In the genomic region with DNA sequence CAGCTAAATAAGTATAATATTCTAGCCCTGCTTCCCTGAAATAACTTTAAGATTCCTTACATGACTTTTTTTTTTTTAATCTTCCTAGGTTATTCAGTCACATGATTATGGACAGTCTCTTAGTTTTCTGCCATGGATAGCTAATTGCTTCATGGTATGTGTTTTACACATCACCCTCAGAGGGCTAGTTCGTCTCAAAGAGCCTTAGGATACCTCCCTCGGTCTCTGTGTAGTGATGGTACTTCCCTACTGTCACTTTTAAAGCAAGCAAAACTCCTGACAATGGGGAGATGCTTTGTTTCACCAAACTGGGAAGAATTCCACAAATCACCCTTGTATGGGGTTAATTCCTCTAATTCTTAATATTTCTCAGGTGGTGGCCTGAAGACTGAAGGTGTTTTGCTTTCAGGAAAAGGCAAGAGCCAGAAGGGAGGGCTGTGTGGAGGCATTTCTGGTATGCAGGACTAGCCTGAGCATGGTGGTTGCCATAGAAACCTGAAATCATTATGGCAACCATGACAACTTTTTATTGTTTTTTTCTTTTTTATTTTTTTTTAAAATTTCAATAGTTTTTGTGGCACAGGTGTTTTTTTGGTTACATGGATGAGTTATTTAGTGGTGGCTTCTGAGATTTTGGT, we compare ENCODE assay signal across 2 cellular contexts.
TF ChIP-seq lines count a peak whose summit lies in the region.

No MANE protein-coding gene starts in this region.

TF ChIP-seq in SK-N-SH treated with all-trans-retinoic acid at 6 μM for 48 hours, 23 proteins besides CTCF, POLR2A, EP300 and RAD21 (continued from another document):
- TF ChIP-seq, protein P1, sequence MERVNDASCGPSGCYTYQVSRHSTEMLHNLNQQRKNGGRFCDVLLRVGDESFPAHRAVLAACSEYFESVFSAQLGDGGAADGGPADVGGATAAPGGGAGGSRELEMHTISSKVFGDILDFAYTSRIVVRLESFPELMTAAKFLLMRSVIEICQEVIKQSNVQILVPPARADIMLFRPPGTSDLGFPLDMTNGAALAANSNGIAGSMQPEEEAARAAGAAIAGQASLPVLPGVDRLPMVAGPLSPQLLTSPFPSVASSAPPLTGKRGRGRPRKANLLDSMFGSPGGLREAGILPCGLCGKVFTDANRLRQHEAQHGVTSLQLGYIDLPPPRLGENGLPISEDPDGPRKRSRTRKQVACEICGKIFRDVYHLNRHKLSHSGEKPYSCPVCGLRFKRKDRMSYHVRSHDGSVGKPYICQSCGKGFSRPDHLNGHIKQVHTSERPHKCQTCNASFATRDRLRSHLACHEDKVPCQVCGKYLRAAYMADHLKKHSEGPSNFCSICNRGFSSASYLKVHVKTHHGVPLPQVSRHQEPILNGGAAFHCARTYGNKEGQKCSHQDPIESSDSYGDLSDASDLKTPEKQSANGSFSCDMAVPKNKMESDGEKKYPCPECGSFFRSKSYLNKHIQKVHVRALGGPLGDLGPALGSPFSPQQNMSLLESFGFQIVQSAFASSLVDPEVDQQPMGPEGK (CRISPR knock-in tag; IDR thresholded peaks at IDR 0.05; ENCODE audit: borderline replicate concordance): no peak
- TF ChIP-seq TOX (CRISPR knock-in tag; IDR thresholded peaks at IDR 0.05; ENCODE audit: borderline replicate concordance) (no peak), RARB (CRISPR knock-in tag; IDR thresholded peaks at IDR 0.05) (no peak), ZNF70 (CRISPR knock-in tag; IDR thresholded peaks at IDR 0.05) (no peak), PPARA (CRISPR knock-in tag; IDR thresholded peaks at IDR 0.05; ENCODE audit: borderline replicate concordance) (no peak), OSR1 (CRISPR knock-in tag; IDR thresholded peaks at IDR 0.05) (no peak), BACH2 (CRISPR knock-in tag; IDR thresholded peaks at IDR 0.05; ENCODE audit: borderline replicate concordance) (no peak), POU6F1 (CRISPR knock-in tag; IDR thresholded peaks at IDR 0.05; ENCODE audit: borderline replicate concordance, low read depth) (no peak), ZFP3 (CRISPR knock-in tag; IDR thresholded peaks at IDR 0.05) (no peak), CSDC2 (CRISPR knock-in tag; IDR thresholded peaks at IDR 0.05) (no peak), CREB5 (CRISPR knock-in tag; IDR thresholded peaks at IDR 0.05; ENCODE audit: low read depth) (no peak)

TF ChIP-seq in SK-N-SH, 30 proteins besides CTCF, POLR2A, EP300 and RAD21 (continued from another document):
- TF ChIP-seq MXI1 (IDR thresholded peaks at IDR 0.05; ENCODE audit: low read depth, low read length) (no peak), JUND (IDR thresholded peaks at IDR 0.05) (no peak), TCF12 (IDR thresholded peaks at IDR 0.05) (no peak), SIN3A (IDR thresholded peaks at IDR 0.05; ENCODE audit: borderline replicate concordance, low read depth, low read length) (no peak)
TF ChIP-seq in SK-N-SH: peak in this region for 0.
